In genomic region chr7:94972296-94972695, GRCh38 we compare ENCODE assay signal across 16 cellular contexts.
DNase-seq lines count a peak whose midpoint lies in the region; ATAC-seq, FAIRE-seq and TF ChIP-seq lines count a peak whose summit lies in the region.
"Had no signal": no experiment of that assay in that cellular context is flagged by ENCODE, and none has a peak within 500 bp of the region (broad histone marks: within the 10 kb centered on the region; RNA-seq: fewer than 3 reads in every experiment).

No MANE protein-coding gene starts in this region.

- TF ChIP-seq POLR2A in HepG2 (IDR thresholded peaks at IDR 0.05; ENCODE audit: insufficient read depth in 1 of 2, low read depth in 2 of 2, low read length in 2 of 2), result no peak
- no peak for TF ChIP-seq POLR2A in right lobe of liver (IDR thresholded peaks at IDR 0.05)
- no peak for TF ChIP-seq POLR2A in adrenal gland (IDR thresholded peaks at IDR 0.05)

- in situ Hi-C loops in HepG2 (cut with HindIII; ENCODE audit: extremely low pct_ligation_motif_present, low pct_unique_long_range_greater_than_20kb), result no loop called here

- peak overlapping the region; percentile 74 for H3K4me2 ChIP-seq in HepG2 (ENCODE audit: low read depth, low read length)

- peaks cover 14% of the 10 kb centered on the region; the same call in 1 of the 2 replicates for H4K20me1 ChIP-seq in HepG2 (ENCODE audit: insufficient read depth, low read length)

- ATAC-seq in HepG2 (peak; percentile 58), right lobe of liver (no peak), GM18502 (IDR thresholded peaks at IDR 0.05; ENCODE audit: poor library complexity, unreplicated experiment) (no peak)

- TF ChIP-seq EP300 in HepG2 (IDR thresholded peaks at IDR 0.05; ENCODE audit: low read depth in 2 of 2, low read length in 2 of 2) (peak in 1 of 2 experiments; percentile 81; a peak in 2 of 4 replicates), HepG2 (CRISPR knock-in tag; IDR thresholded peaks at IDR 0.05; ENCODE audit: borderline replicate concordance) (peak; percentile 69; the same call in 1 of the 2 replicates)

- H3K79me2 ChIP-seq in HepG2 (ENCODE audit: insufficient read depth, low read length), result peaks cover 34% of the 10 kb centered on the region

- H3K4me3 ChIP-seq in HepG2 (replicated peaks in 1 of 3; ENCODE audit: insufficient read depth in 1 of 3, low read depth in 2 of 3, low read length in 3 of 3), result no peak overlapping the region
- no peak overlapping the region for H3K4me3 ChIP-seq in right lobe of liver
- H3K4me3 ChIP-seq in adrenal gland, result no peak overlapping the region

- no peak for TF ChIP-seq CTCF in HepG2 (CRISPR knock-in tag; IDR thresholded peaks at IDR 0.05)
- TF ChIP-seq CTCF in right lobe of liver (IDR thresholded peaks at IDR 0.05), result no peak
- no peak for TF ChIP-seq CTCF in adrenal gland (IDR thresholded peaks at IDR 0.05)

- 11% methylated on average over 2 of the region's 2 CpGs for WGBS in HepG2 (ENCODE audit: low lambda C conversion rate)
- 9% methylated on average over 2 of the region's 2 CpGs for WGBS in right lobe of liver (ENCODE audit: insufficient coverage, low coverage, low lambda C conversion rate, missing lambda C conversion rate)
- 7 to 21% (median 16%) methylated on average over 2 of the region's 2 CpGs for WGBS in adrenal gland, 4 donors

- no peak for TF ChIP-seq RAD21 in HepG2 (CRISPR knock-in tag; IDR thresholded peaks at IDR 0.05)

- peaks cover 72% of the 10 kb centered on the region for H3K4me1 ChIP-seq in HepG2 (ENCODE audit: insufficient read depth, low read length)
- H3K4me1 ChIP-seq in right lobe of liver, result no peaks in the 10 kb centered on the region
- peaks cover 24 to 35% of the 10 kb centered on the region in 2 donors for H3K4me1 ChIP-seq in adrenal gland (replicated peaks in 1 of 2)

- H3K9me3 ChIP-seq in HepG2 (ENCODE audit: low read length) (no peaks in the 10 kb centered on the region), right lobe of liver (no peaks in the 10 kb centered on the region), adrenal gland (replicated peaks in 1 of 3) (no peaks in the 10 kb centered on the region)

- H2AFZ ChIP-seq in HepG2 (ENCODE audit: low read length), result no peak overlapping the region

- DNase-seq in HepG2 (ENCODE audit: low spot score), result peak; percentile 93
- no peak for DNase-seq in right lobe of liver
- peak; percentile 39 to 66 (median 51) for DNase-seq in adrenal gland
- DNase-seq in iris pigment epithelial cell (ENCODE audit: low read depth), result peak; percentile 27
- DNase-seq in NCI-H82 treated with DMSO at 0.1 percent for 48 hours (lab: John Stamatoyannopoulos, UW; ENCODE audit: unreplicated experiment), result no peak
- no peak for DNase-seq in midbrain (lab: John Stamatoyannopoulos, UW)
- no peak for DNase-seq in SK-N-DZ (ENCODE audit: low spot score)
- DNase-seq: activated CD4-positive, alpha-beta T cell treated with anti-CD3 and anti-CD28 coated beads, Interleukin-2, amount 50 U/mL, for 4 hours; anterior cingulate cortex; effector CD4-positive, alpha-beta T cell; head of caudate nucleus; MV-4-11; NCI-H2171; small intestine; T1000 had no signal

- H3K36me3 ChIP-seq in HepG2 (replicated peaks in 1 of 2; ENCODE audit: control insufficient read depth in 1 of 2, insufficient read depth in 2 of 2, low read length in 2 of 2), result no peaks in the 10 kb centered on the region
- no peaks in the 10 kb centered on the region for H3K36me3 ChIP-seq in right lobe of liver
- no peaks in the 10 kb centered on the region for H3K36me3 ChIP-seq in adrenal gland (replicated peaks in 1 of 2)

- H3K27ac ChIP-seq in HepG2 (ENCODE audit: extremely low read length, insufficient read depth, low read length) (peak overlapping the region; percentile 46), right lobe of liver (no peak overlapping the region), adrenal gland (peak overlapping the region in 4 of 5 donors; percentile 3 to 73 (median 31))

- H3K27me3 ChIP-seq in HepG2 (ENCODE audit: control insufficient read depth in 1 of 2, insufficient read depth in 2 of 2, low read length in 2 of 2) (no peaks in the 10 kb centered on the region), right lobe of liver (no peaks in the 10 kb centered on the region), adrenal gland (no peaks in the 10 kb centered on the region)

- 0 out of 2 replicates have a peak overlapping the region, but pooled peaks have one; percentile 23 for H3K9ac ChIP-seq in HepG2 (ENCODE audit: insufficient read depth, low read depth, low read length)

- POLR2A ChIA-PET in HepG2 (lab: Yijun Ruan, JAX), result interaction anchor here (1.0 to 1.1 kb wide), 2 partner anchors 9 to 315 kb away, joined by 5 read pairs; no protein-coding TSS in a partner anchor

- intact Hi-C loops in HepG2 (cut with micrococcal nuclease; ENCODE audit: unreplicated experiment), result loop anchor here (1.0 to 5.0 kb wide), 3 partner anchors 8 to 410 kb away; partner anchors contain the start of gene PPP1R9A
- intact Hi-C loops in right lobe of liver (cut with DNase I), result no loop called here
- intact Hi-C loops in adrenal gland (cut with DNase I), result no loop called here

- peak; percentile 71 for FAIRE-seq in HepG2 (lab: Jason Lieb, UNC)

- CTCF ChIA-PET in HepG2 (lab: Yijun Ruan, JAX; ENCODE audit: low intra/inter-chr PET ratio, low total read pairs), result no interaction called here

- no TSS peak for BruUV-seq in HepG2 (replicated peaks; lab: Mats Ljungman, UMichigan)

TF ChIP-seq in HepG2, 621 proteins besides CTCF, POLR2A, EP300 and RAD21 (continues in another document):
- TF ChIP-seq EEA1 (CRISPR knock-in tag; IDR thresholded peaks at IDR 0.05; ENCODE audit: borderline replicate concordance) (no peak), FOXO4 (CRISPR knock-in tag; conservative IDR thresholded peaks at IDR 0.05) (no peak), KAT8 (CRISPR knock-in tag; IDR thresholded peaks at IDR 0.05) (peak; percentile 44; the same call in 1 of the 2 replicates), ZNF629 (CRISPR knock-in tag; conservative IDR thresholded peaks at IDR 0.05) (no peak), BCL6 (CRISPR knock-in tag; IDR thresholded peaks at IDR 0.05) (peak; percentile 83), ZNF17 (CRISPR knock-in tag; IDR thresholded peaks at IDR 0.05) (no peak), SIX1 (CRISPR knock-in tag; IDR thresholded peaks at IDR 0.05; ENCODE audit: borderline replicate concordance) (no peak), ZNF766 (CRISPR knock-in tag; IDR thresholded peaks at IDR 0.05; ENCODE audit: borderline replicate concordance) (no peak), ARNTL (CRISPR knock-in tag; IDR thresholded peaks at IDR 0.05) (no peak), ZNF367 (CRISPR knock-in tag; IDR thresholded peaks at IDR 0.05; ENCODE audit: borderline replicate concordance) (no peak), ZIK1 (CRISPR knock-in tag; IDR thresholded peaks at IDR 0.05; ENCODE audit: borderline replicate concordance, low read depth) (no peak), ZNF646 (CRISPR knock-in tag; IDR thresholded peaks at IDR 0.05) (no peak), KLF11 (CRISPR knock-in tag; IDR thresholded peaks at IDR 0.05) (no peak)

Comparison
In these comparisons a context has a peak if more than half of its experiments do, and no peak if none do; other contexts are left out.
1. DNase-seq: peak in HepG2 (single experiment), adrenal gland (7 of 7) and iris pigment epithelial cell (single experiment); none in right lobe of liver (0 of 3), NCI-H82 treated with DMSO at 0.1 percent for 48 hours (single experiment), midbrain (single experiment) and SK-N-DZ (single experiment).
2. H3K27ac ChIP-seq: peak in HepG2 (single experiment) and adrenal gland (4 of 5); none in right lobe of liver (0 of 3).